Comparison of ENCODE assay signal across 1 cellular context in the genomic region with DNA sequence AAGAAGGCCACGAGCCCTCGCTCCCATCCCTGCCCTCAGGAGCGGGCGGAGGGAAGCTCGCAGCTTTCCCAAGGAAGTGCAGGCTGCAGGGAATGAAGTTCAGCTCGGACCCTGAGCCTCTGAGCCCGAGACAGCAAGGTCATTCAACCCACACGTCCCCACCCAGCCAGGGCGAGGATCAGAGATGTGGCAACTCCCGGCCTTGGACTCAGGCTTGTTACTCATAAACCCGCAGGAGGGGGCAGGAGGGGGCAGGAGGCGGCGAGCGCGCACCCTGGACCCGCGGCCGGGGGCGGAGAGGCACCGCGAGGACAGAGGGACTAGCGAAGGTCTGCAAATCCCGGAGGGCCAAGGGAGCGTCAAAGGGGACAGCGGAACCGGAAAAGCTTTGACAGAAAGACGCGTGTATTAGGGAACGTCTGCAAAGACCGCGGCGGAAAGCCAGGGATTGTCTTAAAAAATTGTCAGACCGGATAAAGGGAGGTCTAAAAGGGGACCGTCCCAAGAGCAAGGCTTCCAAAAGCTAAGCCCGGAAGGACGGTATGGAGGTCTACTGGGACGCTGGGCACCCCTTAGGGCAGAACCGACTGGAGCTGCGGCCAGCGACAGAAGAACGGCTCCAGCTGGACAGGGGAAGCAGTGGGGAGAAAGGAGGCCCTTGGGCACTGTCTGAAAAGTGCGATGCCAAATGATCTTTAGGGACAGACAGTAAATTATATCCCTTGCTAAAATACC.
TF ChIP-seq lines count a peak whose summit lies in the region.

No MANE protein-coding gene starts in this region.

TF ChIP-seq in HepG2, 621 proteins besides CTCF, POLR2A, EP300 and RAD21 (continued from another document and continues in another):
- TF ChIP-seq, protein P1, sequence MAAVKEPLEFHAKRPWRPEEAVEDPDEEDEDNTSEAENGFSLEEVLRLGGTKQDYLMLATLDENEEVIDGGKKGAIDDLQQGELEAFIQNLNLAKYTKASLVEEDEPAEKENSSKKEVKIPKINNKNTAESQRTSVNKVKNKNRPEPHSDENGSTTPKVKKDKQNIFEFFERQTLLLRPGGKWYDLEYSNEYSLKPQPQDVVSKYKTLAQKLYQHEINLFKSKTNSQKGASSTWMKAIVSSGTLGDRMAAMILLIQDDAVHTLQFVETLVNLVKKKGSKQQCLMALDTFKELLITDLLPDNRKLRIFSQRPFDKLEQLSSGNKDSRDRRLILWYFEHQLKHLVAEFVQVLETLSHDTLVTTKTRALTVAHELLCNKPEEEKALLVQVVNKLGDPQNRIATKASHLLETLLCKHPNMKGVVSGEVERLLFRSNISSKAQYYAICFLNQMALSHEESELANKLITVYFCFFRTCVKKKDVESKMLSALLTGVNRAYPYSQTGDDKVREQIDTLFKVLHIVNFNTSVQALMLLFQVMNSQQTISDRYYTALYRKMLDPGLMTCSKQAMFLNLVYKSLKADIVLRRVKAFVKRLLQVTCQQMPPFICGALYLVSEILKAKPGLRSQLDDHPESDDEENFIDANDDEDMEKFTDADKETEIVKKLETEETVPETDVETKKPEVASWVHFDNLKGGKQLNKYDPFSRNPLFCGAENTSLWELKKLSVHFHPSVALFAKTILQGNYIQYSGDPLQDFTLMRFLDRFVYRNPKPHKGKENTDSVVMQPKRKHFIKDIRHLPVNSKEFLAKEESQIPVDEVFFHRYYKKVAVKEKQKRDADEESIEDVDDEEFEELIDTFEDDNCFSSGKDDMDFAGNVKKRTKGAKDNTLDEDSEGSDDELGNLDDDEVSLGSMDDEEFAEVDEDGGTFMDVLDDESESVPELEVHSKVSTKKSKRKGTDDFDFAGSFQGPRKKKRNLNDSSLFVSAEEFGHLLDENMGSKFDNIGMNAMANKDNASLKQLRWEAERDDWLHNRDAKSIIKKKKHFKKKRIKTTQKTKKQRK (IDR thresholded peaks at IDR 0.05; ENCODE audit: low read length): no peak
- TF ChIP-seq SP5 (CRISPR knock-in tag; IDR thresholded peaks at IDR 0.05; ENCODE audit: borderline replicate concordance, low read depth) (peak; percentile 99), ARNT2 (CRISPR knock-in tag; IDR thresholded peaks at IDR 0.05; ENCODE audit: low read depth) (peak; percentile 97), ZNF569 (CRISPR knock-in tag; IDR thresholded peaks at IDR 0.05; ENCODE audit: borderline replicate concordance) (peak; percentile 68; the same call in 1 of the 2 replicates), RNF2 (conservative IDR thresholded peaks at IDR 0.05; ENCODE audit: low read depth) (no peak), TCF12 (IDR thresholded peaks at IDR 0.05) (no peak), TCF12 (CRISPR knock-in tag; IDR thresholded peaks at IDR 0.05) (no peak; the same call in none of the 2 replicates), MAFK (conservative IDR thresholded peaks at IDR 0.05 in 1 of 2, IDR thresholded peaks at IDR 0.05 in 1 of 2; ENCODE audit: low read length in 2 of 2) (peak in 1 of 2 experiments; percentile 1; a peak in 1 of 4 replicates), RARA (CRISPR knock-in tag; IDR thresholded peaks at IDR 0.05) (peak; percentile 99), ZNF30 (CRISPR knock-in tag; IDR thresholded peaks at IDR 0.05) (no peak), HIVEP1 (CRISPR knock-in tag; IDR thresholded peaks at IDR 0.05) (peak; percentile 99), TBX3 (IDR thresholded peaks at IDR 0.05; ENCODE audit: borderline replicate concordance) (peak; percentile 88; the same call in 1 of the 2 replicates), SIN3A (IDR thresholded peaks at IDR 0.05; ENCODE audit: borderline replicate concordance, low read depth, low read length) (peak; percentile 97), SMC3 (IDR thresholded peaks at IDR 0.05; ENCODE audit: low read length) (peak; percentile 16; the same call in 1 of the 2 replicates), ZEB1 (IDR thresholded peaks at IDR 0.05; ENCODE audit: insufficient replicate concordance, low read depth) (no peak), ZBTB43 (CRISPR knock-in tag; conservative IDR thresholded peaks at IDR 0.05) (peak; percentile 87), ZNF143 (CRISPR knock-in tag; IDR thresholded peaks at IDR 0.05) (peak; percentile 71), ZFAT (CRISPR knock-in tag; conservative IDR thresholded peaks at IDR 0.05) (0 out of 2 replicates have a peak, but pooled peaks have one; percentile 3), ZNF841 (CRISPR knock-in tag; IDR thresholded peaks at IDR 0.05; ENCODE audit: borderline replicate concordance) (no peak), TAF1 (CRISPR knock-in tag; IDR thresholded peaks at IDR 0.05) (peak; percentile 90), ZNF10 (CRISPR knock-in tag; IDR thresholded peaks at IDR 0.05; ENCODE audit: borderline replicate concordance, low read depth) (no peak), GATAD1 (CRISPR knock-in tag; IDR thresholded peaks at IDR 0.05) (peak; percentile 87), FOXP4 (CRISPR knock-in tag; IDR thresholded peaks at IDR 0.05) (peak; percentile 99), XRCC5 (optimal IDR thresholded peaks at IDR 0.05; ENCODE audit: low read length) (no peak), SMARCC2 (IDR thresholded peaks at IDR 0.05) (peak; percentile 62; the same call in 1 of the 2 replicates), ZNF431 (CRISPR knock-in tag; IDR thresholded peaks at IDR 0.05; ENCODE audit: borderline replicate concordance, low read depth) (no peak), HNF4A (CRISPR knock-in tag; IDR thresholded peaks at IDR 0.05) (peak; percentile 100), ZNF546 (CRISPR knock-in tag; conservative IDR thresholded peaks at IDR 0.05) (peak; percentile 80; the same call in 1 of the 2 replicates), THAP8 (CRISPR knock-in tag; IDR thresholded peaks at IDR 0.05; ENCODE audit: borderline replicate concordance) (no peak; the same call in 1 of the 2 replicates), PLRG1 (conservative IDR thresholded peaks at IDR 0.05) (no peak), MTA1 (CRISPR knock-in tag; IDR thresholded peaks at IDR 0.05; ENCODE audit: borderline replicate concordance) (peak; percentile 100), ZNF879 (CRISPR knock-in tag; IDR thresholded peaks at IDR 0.05) (peak; percentile 96; the same call in 1 of the 2 replicates), ATF3 (CRISPR knock-in tag; IDR thresholded peaks at IDR 0.05) (peak; percentile 83), ZNF563 (CRISPR knock-in tag; IDR thresholded peaks at IDR 0.05) (peak; percentile 92), MTA3 (CRISPR knock-in tag; IDR thresholded peaks at IDR 0.05) (0 out of 2 replicates have a peak, but pooled peaks have one; percentile 25), ZZZ3 (CRISPR knock-in tag; IDR thresholded peaks at IDR 0.05; ENCODE audit: borderline replicate concordance) (peak; percentile 89; the same call in 1 of the 2 replicates), ZSCAN22 (CRISPR knock-in tag; IDR thresholded peaks at IDR 0.05) (no peak; the same call in 1 of the 2 replicates), ATF7 (IDR thresholded peaks at IDR 0.05) (peak; percentile 74), ATF7 (CRISPR knock-in tag; IDR thresholded peaks at IDR 0.05) (peak; percentile 99), ZNF768 (CRISPR knock-in tag; IDR thresholded peaks at IDR 0.05) (peak; percentile 94), ZNF605 (CRISPR knock-in tag; IDR thresholded peaks at IDR 0.05) (no peak; the same call in 1 of the 2 replicates), JDP2 (CRISPR knock-in tag; IDR thresholded peaks at IDR 0.05; ENCODE audit: borderline replicate concordance) (no peak), EEA1 (CRISPR knock-in tag; IDR thresholded peaks at IDR 0.05; ENCODE audit: borderline replicate concordance) (peak; percentile 92), ZNF121 (CRISPR knock-in tag; IDR thresholded peaks at IDR 0.05) (peak; percentile 86)
- TF ChIP-seq, protein P2, sequence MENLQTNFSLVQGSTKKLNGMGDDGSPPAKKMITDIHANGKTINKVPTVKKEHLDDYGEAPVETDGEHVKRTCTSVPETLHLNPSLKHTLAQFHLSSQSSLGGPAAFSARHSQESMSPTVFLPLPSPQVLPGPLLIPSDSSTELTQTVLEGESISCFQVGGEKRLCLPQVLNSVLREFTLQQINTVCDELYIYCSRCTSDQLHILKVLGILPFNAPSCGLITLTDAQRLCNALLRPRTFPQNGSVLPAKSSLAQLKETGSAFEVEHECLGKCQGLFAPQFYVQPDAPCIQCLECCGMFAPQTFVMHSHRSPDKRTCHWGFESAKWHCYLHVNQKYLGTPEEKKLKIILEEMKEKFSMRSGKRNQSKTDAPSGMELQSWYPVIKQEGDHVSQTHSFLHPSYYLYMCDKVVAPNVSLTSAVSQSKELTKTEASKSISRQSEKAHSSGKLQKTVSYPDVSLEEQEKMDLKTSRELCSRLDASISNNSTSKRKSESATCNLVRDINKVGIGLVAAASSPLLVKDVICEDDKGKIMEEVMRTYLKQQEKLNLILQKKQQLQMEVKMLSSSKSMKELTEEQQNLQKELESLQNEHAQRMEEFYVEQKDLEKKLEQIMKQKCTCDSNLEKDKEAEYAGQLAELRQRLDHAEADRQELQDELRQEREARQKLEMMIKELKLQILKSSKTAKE (CRISPR knock-in tag; IDR thresholded peaks at IDR 0.05; ENCODE audit: borderline replicate concordance): no peak
- TF ChIP-seq, protein P3, sequence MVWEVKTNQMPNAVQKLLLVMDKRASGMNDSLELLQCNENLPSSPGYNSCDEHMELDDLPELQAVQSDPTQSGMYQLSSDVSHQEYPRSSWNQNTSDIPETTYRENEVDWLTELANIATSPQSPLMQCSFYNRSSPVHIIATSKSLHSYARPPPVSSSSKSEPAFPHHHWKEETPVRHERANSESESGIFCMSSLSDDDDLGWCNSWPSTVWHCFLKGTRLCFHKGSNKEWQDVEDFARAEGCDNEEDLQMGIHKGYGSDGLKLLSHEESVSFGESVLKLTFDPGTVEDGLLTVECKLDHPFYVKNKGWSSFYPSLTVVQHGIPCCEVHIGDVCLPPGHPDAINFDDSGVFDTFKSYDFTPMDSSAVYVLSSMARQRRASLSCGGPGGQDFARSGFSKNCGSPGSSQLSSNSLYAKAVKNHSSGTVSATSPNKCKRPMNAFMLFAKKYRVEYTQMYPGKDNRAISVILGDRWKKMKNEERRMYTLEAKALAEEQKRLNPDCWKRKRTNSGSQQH (CRISPR knock-in tag; IDR thresholded peaks at IDR 0.05; ENCODE audit: low read depth): peak; percentile 45
- TF ChIP-seq, protein P4, sequence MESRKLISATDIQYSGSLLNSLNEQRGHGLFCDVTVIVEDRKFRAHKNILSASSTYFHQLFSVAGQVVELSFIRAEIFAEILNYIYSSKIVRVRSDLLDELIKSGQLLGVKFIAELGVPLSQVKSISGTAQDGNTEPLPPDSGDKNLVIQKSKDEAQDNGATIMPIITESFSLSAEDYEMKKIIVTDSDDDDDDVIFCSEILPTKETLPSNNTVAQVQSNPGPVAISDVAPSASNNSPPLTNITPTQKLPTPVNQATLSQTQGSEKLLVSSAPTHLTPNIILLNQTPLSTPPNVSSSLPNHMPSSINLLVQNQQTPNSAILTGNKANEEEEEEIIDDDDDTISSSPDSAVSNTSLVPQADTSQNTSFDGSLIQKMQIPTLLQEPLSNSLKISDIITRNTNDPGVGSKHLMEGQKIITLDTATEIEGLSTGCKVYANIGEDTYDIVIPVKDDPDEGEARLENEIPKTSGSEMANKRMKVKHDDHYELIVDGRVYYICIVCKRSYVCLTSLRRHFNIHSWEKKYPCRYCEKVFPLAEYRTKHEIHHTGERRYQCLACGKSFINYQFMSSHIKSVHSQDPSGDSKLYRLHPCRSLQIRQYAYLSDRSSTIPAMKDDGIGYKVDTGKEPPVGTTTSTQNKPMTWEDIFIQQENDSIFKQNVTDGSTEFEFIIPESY (CRISPR knock-in tag; IDR thresholded peaks at IDR 0.05): peak; percentile 85; the same call in 1 of the 2 replicates
- TF ChIP-seq, protein P5, sequence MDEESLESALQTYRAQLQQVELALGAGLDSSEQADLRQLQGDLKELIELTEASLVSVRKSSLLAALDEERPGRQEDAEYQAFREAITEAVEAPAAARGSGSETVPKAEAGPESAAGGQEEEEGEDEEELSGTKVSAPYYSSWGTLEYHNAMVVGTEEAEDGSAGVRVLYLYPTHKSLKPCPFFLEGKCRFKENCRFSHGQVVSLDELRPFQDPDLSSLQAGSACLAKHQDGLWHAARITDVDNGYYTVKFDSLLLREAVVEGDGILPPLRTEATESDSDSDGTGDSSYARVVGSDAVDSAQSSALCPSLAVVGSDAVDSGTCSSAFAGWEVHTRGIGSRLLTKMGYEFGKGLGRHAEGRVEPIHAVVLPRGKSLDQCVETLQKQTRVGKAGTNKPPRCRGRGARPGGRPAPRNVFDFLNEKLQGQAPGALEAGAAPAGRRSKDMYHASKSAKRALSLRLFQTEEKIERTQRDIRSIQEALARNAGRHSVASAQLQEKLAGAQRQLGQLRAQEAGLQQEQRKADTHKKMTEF (CRISPR knock-in tag; IDR thresholded peaks at IDR 0.05): peak; percentile 99
- TF ChIP-seq, protein P6, sequence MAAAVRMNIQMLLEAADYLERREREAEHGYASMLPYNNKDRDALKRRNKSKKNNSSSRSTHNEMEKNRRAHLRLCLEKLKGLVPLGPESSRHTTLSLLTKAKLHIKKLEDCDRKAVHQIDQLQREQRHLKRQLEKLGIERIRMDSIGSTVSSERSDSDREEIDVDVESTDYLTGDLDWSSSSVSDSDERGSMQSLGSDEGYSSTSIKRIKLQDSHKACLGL (CRISPR knock-in tag; IDR thresholded peaks at IDR 0.05): peak; percentile 92
